In genomic region chrX:124239911-124240310, GRCh38 we compare ENCODE assay signal across 1 cellular context.
TF ChIP-seq lines count a peak whose summit lies in the region.

No MANE protein-coding gene starts in this region.

TF ChIP-seq in HepG2, 621 proteins besides CTCF, POLR2A, EP300 and RAD21 (continued from another document):
- TF ChIP-seq HOMEZ (CRISPR knock-in tag; IDR thresholded peaks at IDR 0.05; ENCODE audit: low read depth) (no peak), ZNF337 (CRISPR knock-in tag; IDR thresholded peaks at IDR 0.05; ENCODE audit: borderline replicate concordance, low read depth) (no peak), SRSF4 (IDR thresholded peaks at IDR 0.05; ENCODE audit: low read depth, low read length, poor library complexity, severe bottlenecking) (no peak), XBP1 (CRISPR knock-in tag; IDR thresholded peaks at IDR 0.05) (no peak), IKZF5 (CRISPR knock-in tag; IDR thresholded peaks at IDR 0.05) (no peak)
